In genomic region chr6:43806041-43806757, GRCh38 we compare ENCODE assay signal across 1 cellular context.
TF ChIP-seq lines count a peak whose summit lies in the region.

No MANE protein-coding gene starts in this region.

TF ChIP-seq in HepG2, 621 proteins besides CTCF, POLR2A, EP300 and RAD21 (continued from another document and continues in another):
- TF ChIP-seq ZNF318 (CRISPR knock-in tag; IDR thresholded peaks at IDR 0.05), result no peak
- no peak for TF ChIP-seq ZNF17 (CRISPR knock-in tag; IDR thresholded peaks at IDR 0.05)
- TF ChIP-seq ZBTB33 (CRISPR knock-in tag; IDR thresholded peaks at IDR 0.05), result 0 out of 2 replicates have a peak, but pooled peaks have one; percentile 40
- TF ChIP-seq MTF1 (CRISPR knock-in tag; IDR thresholded peaks at IDR 0.05), result no peak
- no peak for TF ChIP-seq ZNF33A (CRISPR knock-in tag; IDR thresholded peaks at IDR 0.05; ENCODE audit: borderline replicate concordance)
- TF ChIP-seq ZNF644 (CRISPR knock-in tag; IDR thresholded peaks at IDR 0.05; ENCODE audit: low read depth), result peak; percentile 72
- peak; percentile 24; the same call in 1 of the 2 replicates for TF ChIP-seq THAP9 (CRISPR knock-in tag; IDR thresholded peaks at IDR 0.05; ENCODE audit: borderline replicate concordance)
- peak; percentile 51; the same call in 1 of the 2 replicates for TF ChIP-seq ZNF605 (CRISPR knock-in tag; IDR thresholded peaks at IDR 0.05)
- TF ChIP-seq ZNF205 (CRISPR knock-in tag; IDR thresholded peaks at IDR 0.05), result peak; percentile 88
- TF ChIP-seq TEF (CRISPR knock-in tag; IDR thresholded peaks at IDR 0.05), result no peak
- TF ChIP-seq MYC (CRISPR knock-in tag; IDR thresholded peaks at IDR 0.05; ENCODE audit: borderline replicate concordance), result peak; percentile 43; the same call in 1 of the 2 replicates
- no peak for TF ChIP-seq ZNF704 (CRISPR knock-in tag; IDR thresholded peaks at IDR 0.05; ENCODE audit: borderline replicate concordance)
- 0 out of 2 replicates have a peak, but pooled peaks have one; percentile 51 for TF ChIP-seq PRDM15 (CRISPR knock-in tag; IDR thresholded peaks at IDR 0.05)
- TF ChIP-seq ZNF383 (CRISPR knock-in tag; IDR thresholded peaks at IDR 0.05; ENCODE audit: borderline replicate concordance), result 0 out of 2 replicates have a peak, but pooled peaks have one; percentile 5
- 0 out of 2 replicates have a peak, but pooled peaks have one; percentile 50 for TF ChIP-seq ATF6 (CRISPR knock-in tag; conservative IDR thresholded peaks at IDR 0.05)
- 0 out of 2 replicates have a peak, but pooled peaks have one; percentile 34 for TF ChIP-seq SIX4 (CRISPR knock-in tag; IDR thresholded peaks at IDR 0.05)
- peak; percentile 53 for TF ChIP-seq ZNF501 (CRISPR knock-in tag; IDR thresholded peaks at IDR 0.05)
- peak; percentile 45 for TF ChIP-seq FOXK2 (IDR thresholded peaks at IDR 0.05)
- TF ChIP-seq MLX (CRISPR knock-in tag; IDR thresholded peaks at IDR 0.05), result peak; percentile 29; the same call in 1 of the 2 replicates
- peak; percentile 54 for TF ChIP-seq MED8 (CRISPR knock-in tag; IDR thresholded peaks at IDR 0.05; ENCODE audit: insufficient replicate concordance)
- no peak for TF ChIP-seq SYNCRIP (IDR thresholded peaks at IDR 0.05; ENCODE audit: insufficient read depth, low read depth, low read length)
- TF ChIP-seq SIN3A (IDR thresholded peaks at IDR 0.05; ENCODE audit: borderline replicate concordance, low read depth, low read length), result peak; percentile 78
- 0 out of 2 replicates have a peak, but pooled peaks have one; percentile 19 for TF ChIP-seq CENPT (CRISPR knock-in tag; IDR thresholded peaks at IDR 0.05; ENCODE audit: low read depth)
- TF ChIP-seq TAF1 (CRISPR knock-in tag; IDR thresholded peaks at IDR 0.05), result no peak
- peak; percentile 28; the same call in 1 of the 2 replicates for TF ChIP-seq ZNF552 (CRISPR knock-in tag; IDR thresholded peaks at IDR 0.05; ENCODE audit: borderline replicate concordance)
- TF ChIP-seq SMC3 (IDR thresholded peaks at IDR 0.05; ENCODE audit: low read length), result no peak
- TF ChIP-seq NONO (IDR thresholded peaks at IDR 0.05), result no peak
- TF ChIP-seq NONO (CRISPR knock-in tag; conservative IDR thresholded peaks at IDR 0.05), result 0 out of 2 replicates have a peak, but pooled peaks have one; percentile 50
- peak; percentile 96 for TF ChIP-seq TBX2 (CRISPR knock-in tag; IDR thresholded peaks at IDR 0.05; ENCODE audit: borderline replicate concordance)
- 0 out of 2 replicates have a peak, but pooled peaks have one; percentile 58 for TF ChIP-seq TP53 (CRISPR knock-in tag; conservative IDR thresholded peaks at IDR 0.05)
- peak; percentile 65; the same call in 1 of the 2 replicates for TF ChIP-seq ZNF878 (CRISPR knock-in tag; IDR thresholded peaks at IDR 0.05)
- peak; percentile 92 for TF ChIP-seq ZNF331 (CRISPR knock-in tag; IDR thresholded peaks at IDR 0.05)
